In genomic region chr9:112868956-112869594, GRCh38 we compare ENCODE assay signal across 20 cellular contexts. TPM values are rescaled to one million over a fixed set of nuclear protein-coding genes. Genes with fewer than 3 reads are reported as not detected.
DNase-seq lines count a peak whose midpoint lies in the region; ATAC-seq, FAIRE-seq and TF ChIP-seq lines count a peak whose summit lies in the region.
"Had no signal": no experiment of that assay in that cellular context is flagged by ENCODE, and none has a peak within 500 bp of the region (broad histone marks: within the 10 kb centered on the region; RNA-seq: fewer than 3 reads in every experiment).

No MANE protein-coding gene starts in this region.

- peaks cover 90% of the 10 kb centered on the region for H3K4me1 Mint-ChIP-seq in dendritic cell treated with granulocyte-macrophage colony-stimulating factor and Interleukin-4, amounts not matched to agents 40 ng/mL and 50 ng/mL, for 4 days (ENCODE audit: low read depth)

- H3K36me3 Mint-ChIP-seq in dendritic cell treated with granulocyte-macrophage colony-stimulating factor and Interleukin-4, amounts not matched to agents 40 ng/mL and 50 ng/mL, for 4 days (ENCODE audit: low read depth), result peaks cover 69% of the 10 kb centered on the region
- H3K36me3 Mint-ChIP-seq: activated CD8-positive, alpha-beta memory T cell treated with anti-CD3 and anti-CD28 coated beads, Interleukin-2, amount 10 ng/mL, durations not matched to agents 7 days and 5 days had no signal

- no peak for TF ChIP-seq EP300 in sigmoid colon (IDR thresholded peaks at IDR 0.05)

- intact Hi-C loops in dendritic cell treated with granulocyte-macrophage colony-stimulating factor and Interleukin-4, amounts not matched to agents 40 ng/mL and 50 ng/mL, for 4 days (cut with micrococcal nuclease), result loop anchor here (10.0 kb wide), 1 partner anchor 114 kb away; the partner anchor contains the start of gene SNX30
- intact Hi-C loops in sigmoid colon (cut with DNase I) (no loop called here), left cardiac atrium (cut with DNase I) (no loop called here)

- H3K27me3 ChIP-seq in sigmoid colon (no peaks in the 10 kb centered on the region), Peyer's patch (no peaks in the 10 kb centered on the region)

- FAIRE-seq in GM12891 (lab: Jason Lieb, UNC), result peak; percentile 75
- FAIRE-seq: endometrium, G401.6 had no signal

- H3K27me3 Mint-ChIP-seq in dendritic cell treated with granulocyte-macrophage colony-stimulating factor and Interleukin-4, amounts not matched to agents 40 ng/mL and 50 ng/mL, for 4 days, result no peaks in the 10 kb centered on the region
- H3K27me3 Mint-ChIP-seq: activated CD8-positive, alpha-beta memory T cell treated with anti-CD3 and anti-CD28 coated beads, Interleukin-2, amount 10 ng/mL, durations not matched to agents 7 days and 5 days; central memory CD8-positive, alpha-beta T cell had no signal

- H3K9me3 Mint-ChIP-seq in dendritic cell treated with granulocyte-macrophage colony-stimulating factor and Interleukin-4, amounts not matched to agents 40 ng/mL and 50 ng/mL, for 4 days, result no peaks in the 10 kb centered on the region
- H3K9me3 Mint-ChIP-seq: central memory CD8-positive, alpha-beta T cell; T-helper 1 cell treated with Interleukin-12 subunit alpha and Interleukin-12 subunit beta and Interleukin-4 antibody, amounts not matched to agents 30 μg/mL and 1 μg/mL, for 36 hours had no signal

- H3K4me3 Mint-ChIP-seq in dendritic cell treated with granulocyte-macrophage colony-stimulating factor and Interleukin-4, amounts not matched to agents 40 ng/mL and 50 ng/mL, for 4 days, result peak overlapping the region; percentile 6
- H3K4me3 Mint-ChIP-seq: activated CD8-positive, alpha-beta memory T cell treated with anti-CD3 and anti-CD28 coated beads, Interleukin-2, amount 10 ng/mL, durations not matched to agents 7 days and 5 days; central memory CD8-positive, alpha-beta T cell; T-helper 1 cell treated with Interleukin-12 subunit alpha and Interleukin-12 subunit beta and Interleukin-4 antibody, amounts not matched to agents 30 μg/mL and 1 μg/mL, for 36 hours had no signal

- peak overlapping the region; percentile 98 for H3K27ac Mint-ChIP-seq in dendritic cell treated with granulocyte-macrophage colony-stimulating factor and Interleukin-4, amounts not matched to agents 40 ng/mL and 50 ng/mL, for 4 days
- H3K27ac Mint-ChIP-seq: activated CD8-positive, alpha-beta memory T cell treated with anti-CD3 and anti-CD28 coated beads, Interleukin-2, amount 10 ng/mL, durations not matched to agents 7 days and 5 days; T-helper 1 cell treated with Interleukin-12 subunit alpha and Interleukin-12 subunit beta and Interleukin-4 antibody, amounts not matched to agents 30 μg/mL and 1 μg/mL, for 36 hours had no signal

- no peak for TF ChIP-seq CTCF in sigmoid colon (IDR thresholded peaks at IDR 0.05)
- no peak for TF ChIP-seq CTCF in Peyer's patch (IDR thresholded peaks at IDR 0.05)

- H3K27ac ChIP-seq in sigmoid colon (no peak overlapping the region), Peyer's patch (no peak overlapping the region)
- H3K27ac ChIP-seq: HL-60 had no signal

- ATAC-seq in HG03159 (IDR thresholded peaks at IDR 0.05; ENCODE audit: unreplicated experiment) (peak; percentile 62), left cardiac atrium (no peak)
- ATAC-seq: activated CD8-positive, alpha-beta memory T cell treated with anti-CD3 and anti-CD28 coated beads, Interleukin-2, amount 10 ng/mL, durations not matched to agents 7 days and 5 days had no signal

- TF ChIP-seq POLR2A in GM12891 (IDR thresholded peaks at IDR 0.05; ENCODE audit: low read depth, low read length) (no peak), sigmoid colon (IDR thresholded peaks at IDR 0.05) (no peak), Peyer's patch (IDR thresholded peaks at IDR 0.05) (no peak)

- H3K4me1 ChIP-seq in sigmoid colon (peaks cover 0 to 2% (median 0%) of the 10 kb centered on the region in 4 donors), Peyer's patch (no peaks in the 10 kb centered on the region)

- DNase-seq in GM12891 (ENCODE audit: insufficient read length, low spot score) (no peak), sigmoid colon (peak; percentile 26), DMS153 (lab: John Stamatoyannopoulos, UW) (no peak), left cardiac atrium (no peak), Peyer's patch (no peak)
- no peak for DNase-seq in stimulated activated CD4-positive, alpha-beta T cell treated with anti-CD3 and anti-CD28 coated beads, Interleukin-15, amount 100 ng/mL, for 24 hours
- DNase-seq: activated CD8-positive, alpha-beta memory T cell treated with anti-CD3 and anti-CD28 coated beads, Interleukin-2, amount 10 ng/mL, durations not matched to agents 7 days and 5 days; foreskin fibroblast; KBM-7; NCI-H1092 treated with DMSO at 0.1 percent for 48 hours; NCI-H82; stimulated activated CD4-positive, alpha-beta T cell treated with anti-CD3 and anti-CD28 coated beads, Interleukin-1b, Interleukin-23, amount 100 ng/mL, for 48 hours had no signal

- WGBS in sigmoid colon, 2 donors, result 68 to 78% methylated on average over 8 of the region's 8 CpGs

- peaks cover 0 to 54% (median 15%) of the 10 kb centered on the region in 4 donors for H3K36me3 ChIP-seq in sigmoid colon
- H3K36me3 ChIP-seq in Peyer's patch, result peaks cover 0 to 29% (median 0%) of the 10 kb centered on the region in 3 donors

- no peak overlapping the region for H3K4me3 ChIP-seq in sigmoid colon
- no peak overlapping the region for H3K4me3 ChIP-seq in Peyer's patch

- H3K9me3 ChIP-seq in sigmoid colon, result no peaks in the 10 kb centered on the region
- no peaks in the 10 kb centered on the region for H3K9me3 ChIP-seq in Peyer's patch

TF ChIP-seq in GM12891, 5 proteins besides CTCF, POLR2A, EP300 and RAD21:
- TF ChIP-seq TAF1 (IDR thresholded peaks at IDR 0.05; ENCODE audit: low read depth, low read length) (no peak), PAX5 (IDR thresholded peaks at IDR 0.05; ENCODE audit: insufficient read depth, low read length, severe bottlenecking) (peak; percentile 38)

RNA-seq across cellular contexts. Expression of gene SLC46A2, which starts 21.6 kb away (rescaled TPM):
- polyA plus RNA-seq in GM12891 (2012; ENCODE audit: low read depth, missing spikeins), result 0.03 TPM
- total RNA-seq in sigmoid colon (under 1 TPM in 1 of 4 donors, not detected in 3; 0.36 TPM), left cardiac atrium (not detected), Peyer's patch (not detected)
- polyA plus RNA-seq in sigmoid colon, result under 1 TPM in 1 of 3 donors, not detected in 2; 0.07 TPM
- total RNA-seq: activated CD8-positive, alpha-beta memory T cell treated with anti-CD3 and anti-CD28 coated beads, Interleukin-2, amount 10 ng/mL, durations not matched to agents 7 days and 5 days; pulmonary artery endothelial cell had no signal
